In genomic region chr10:84395581-84395980, GRCh38 we compare ENCODE assay signal across 20 cellular contexts.
"Had no signal": no experiment of that assay in that cellular context is flagged by ENCODE, and none has a peak within 500 bp of the region (broad histone marks: within the 10 kb centered on the region; RNA-seq: fewer than 3 reads in every experiment).

No MANE protein-coding gene starts in this region.

- H3K4me3 ChIP-seq: cardiac muscle cell, right lobe of liver, transverse colon, uterus had no signal

- DNase-seq: activated CD4-positive, alpha-beta T cell treated with anti-CD3 and anti-CD28 coated beads for 36 hours; activated CD4-positive, alpha-beta T cell treated with anti-CD3 and anti-CD28 coated beads, Interleukin-2, amount 50 U/mL, for 4 hours; activated CD8-positive, alpha-beta memory T cell treated with anti-CD3 and anti-CD28 coated beads for 24 hours; activated CD8-positive, alpha-beta memory T cell treated with anti-CD3 and anti-CD28 coated beads, Interleukin-2, amount 50 U/mL, for 4 hours; activated T-cell treated with anti-CD3 and anti-CD28 coated beads, Interleukin-2, amount 50 U/mL, for 24 hours; cortex of kidney; left ventricle myocardium superior; nucleus accumbens; posterior cingulate gyrus; right lobe of liver; small intestine; stimulated activated naive B cell treated with anti-CD40 and anti-IgM and Interleukin-4, amounts not matched to agents 10 μg/mL and 1 μg/mL and 100 μg/mL, for 72 hours; T-cell; transverse colon; uterus had no signal

- ATAC-seq: activated CD4-positive, alpha-beta T cell treated with anti-CD3 and anti-CD28 coated beads for 36 hours; activated naive CD4-positive, alpha-beta T cell treated with anti-CD3 and anti-CD28 coated beads, Interleukin-2, amount 50 U/mL, for 72 hours; activated T-helper 17 cell treated with anti-CD3 and anti-CD28 coated beads, Interleukin-2, amount 50 U/mL, for 72 hours; left ventricle myocardium superior; right lobe of liver; stimulated activated naive B cell treated with anti-CD40 and anti-IgM and Interleukin-4, amounts not matched to agents 10 μg/mL and 1 μg/mL and 100 μg/mL, for 72 hours; T-cell; WTC11 had no signal

- H3K9me3 ChIP-seq: right lobe of liver, transverse colon, uterus had no signal

- H3K27me3 ChIP-seq: cardiac muscle cell, right lobe of liver, transverse colon, uterus had no signal

- H3K36me3 ChIP-seq: cardiac muscle cell, right lobe of liver, transverse colon, uterus had no signal

- H3K4me1 ChIP-seq: transverse colon, uterus had no signal

- H3K27ac ChIP-seq: cardiac muscle cell, epithelial cell of prostate, right lobe of liver, transverse colon, uterus had no signal
